In the genomic region with DNA sequence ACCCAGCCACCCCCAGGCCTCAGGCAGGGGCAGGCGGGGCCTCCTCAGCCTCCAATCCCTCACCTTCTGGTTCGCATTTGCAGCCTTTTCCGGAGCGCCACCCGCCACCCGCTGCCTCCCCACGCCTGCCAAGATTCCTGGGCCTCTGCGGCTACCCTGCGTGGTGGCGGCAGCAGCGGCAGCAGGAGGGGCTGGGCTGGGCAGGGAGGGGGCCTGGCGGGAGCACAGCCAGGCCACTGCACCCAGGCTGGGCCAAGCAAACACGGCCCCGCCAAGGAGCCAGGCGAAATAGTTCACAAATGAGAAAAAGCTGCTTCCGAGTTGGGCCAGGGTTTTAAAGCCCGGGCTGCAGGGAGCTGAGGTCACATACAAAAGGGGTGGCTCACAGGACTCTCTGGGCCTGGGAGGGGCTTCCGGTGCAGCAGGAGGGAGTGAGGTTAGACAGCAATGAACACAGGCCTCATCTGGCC, we compare ENCODE assay signal across 1 cellular context.
TF ChIP-seq lines count a peak whose summit lies in the region.

No MANE protein-coding gene starts in this region.

TF ChIP-seq in HepG2, 621 proteins besides CTCF, POLR2A, EP300 and RAD21 (continued from another document and continues in another):
- TF ChIP-seq MBNL3 (CRISPR knock-in tag; conservative IDR thresholded peaks at IDR 0.05) (no peak), NFE2L1 (CRISPR knock-in tag; IDR thresholded peaks at IDR 0.05; ENCODE audit: borderline replicate concordance) (no peak), ZNF724P (CRISPR knock-in tag; IDR thresholded peaks at IDR 0.05; ENCODE audit: borderline replicate concordance) (0 out of 2 replicates have a peak, but pooled peaks have one; percentile 30), ZNF260 (CRISPR knock-in tag; IDR thresholded peaks at IDR 0.05; ENCODE audit: borderline replicate concordance, low read depth) (no peak), ZFX (CRISPR knock-in tag; IDR thresholded peaks at IDR 0.05; ENCODE audit: low read depth) (peak; percentile 83), ZNF792 (CRISPR knock-in tag; IDR thresholded peaks at IDR 0.05) (no peak), TGIF2 (CRISPR knock-in tag; IDR thresholded peaks at IDR 0.05) (no peak), SOX5 (CRISPR knock-in tag; IDR thresholded peaks at IDR 0.05; ENCODE audit: borderline replicate concordance) (no peak), ZFP90 (CRISPR knock-in tag; IDR thresholded peaks at IDR 0.05; ENCODE audit: borderline replicate concordance) (no peak), NR1H2 (CRISPR knock-in tag; IDR thresholded peaks at IDR 0.05; ENCODE audit: borderline replicate concordance, low read depth) (no peak), ZNF34 (CRISPR knock-in tag; IDR thresholded peaks at IDR 0.05; ENCODE audit: borderline replicate concordance) (no peak), SP4 (CRISPR knock-in tag; IDR thresholded peaks at IDR 0.05) (no peak), HIVEP1 (CRISPR knock-in tag; IDR thresholded peaks at IDR 0.05) (0 out of 2 replicates have a peak, but pooled peaks have one; percentile 43), ZNF432 (CRISPR knock-in tag; IDR thresholded peaks at IDR 0.05; ENCODE audit: borderline replicate concordance) (no peak), NFIB (CRISPR knock-in tag; IDR thresholded peaks at IDR 0.05; ENCODE audit: borderline replicate concordance) (no peak), SRSF1 (optimal IDR thresholded peaks at IDR 0.05; ENCODE audit: low read depth, low read length) (no peak), SALL1 (CRISPR knock-in tag; IDR thresholded peaks at IDR 0.05) (no peak), MTA3 (CRISPR knock-in tag; IDR thresholded peaks at IDR 0.05) (no peak), SNRNP70 (IDR thresholded peaks at IDR 0.05; ENCODE audit: low read depth, low read length) (no peak), ZC3H4 (CRISPR knock-in tag; IDR thresholded peaks at IDR 0.05; ENCODE audit: borderline replicate concordance) (no peak), MLLT10 (CRISPR knock-in tag; IDR thresholded peaks at IDR 0.05) (no peak), ONECUT2 (CRISPR knock-in tag; IDR thresholded peaks at IDR 0.05) (no peak), ARHGAP35 (CRISPR knock-in tag; IDR thresholded peaks at IDR 0.05; ENCODE audit: borderline replicate concordance) (no peak), ARID2 (CRISPR knock-in tag; IDR thresholded peaks at IDR 0.05; ENCODE audit: borderline replicate concordance) (no peak), SOX13 (IDR thresholded peaks at IDR 0.05) (no peak), SOX13 (CRISPR knock-in tag; conservative IDR thresholded peaks at IDR 0.05 in 1 of 2, IDR thresholded peaks at IDR 0.05 in 1 of 2) (no peak), SMAD1 (CRISPR knock-in tag; IDR thresholded peaks at IDR 0.05; ENCODE audit: borderline replicate concordance, low read depth) (no peak), ZNF839 (CRISPR knock-in tag; IDR thresholded peaks at IDR 0.05; ENCODE audit: borderline replicate concordance) (no peak), ZNF776 (CRISPR knock-in tag; IDR thresholded peaks at IDR 0.05) (no peak), NBN (conservative IDR thresholded peaks at IDR 0.05) (no peak), HDAC6 (IDR thresholded peaks at IDR 0.05; ENCODE audit: low read depth, low read length) (no peak), JUNB (CRISPR knock-in tag; IDR thresholded peaks at IDR 0.05; ENCODE audit: borderline replicate concordance) (no peak), SPEN (CRISPR knock-in tag; IDR thresholded peaks at IDR 0.05; ENCODE audit: low read depth) (peak; percentile 35; the same call in 1 of the 2 replicates), HMG20A (CRISPR knock-in tag; IDR thresholded peaks at IDR 0.05; ENCODE audit: borderline replicate concordance) (no peak), ZNF138 (CRISPR knock-in tag; IDR thresholded peaks at IDR 0.05; ENCODE audit: low read depth) (no peak), ZNF543 (CRISPR knock-in tag; IDR thresholded peaks at IDR 0.05) (peak; percentile 85; the same call in 1 of the 2 replicates), PHF20 (CRISPR knock-in tag; IDR thresholded peaks at IDR 0.05) (no peak), MYNN (CRISPR knock-in tag; IDR thresholded peaks at IDR 0.05; ENCODE audit: low read depth) (no peak), AGO1 (IDR thresholded peaks at IDR 0.05; ENCODE audit: low read depth, low read length, poor library complexity, severe bottlenecking) (peak; percentile 46), ZNF350 (CRISPR knock-in tag; IDR thresholded peaks at IDR 0.05; ENCODE audit: borderline replicate concordance, low read depth) (no peak), ZNF768 (CRISPR knock-in tag; IDR thresholded peaks at IDR 0.05) (peak; percentile 43; the same call in 1 of the 2 replicates), ZFP82 (CRISPR knock-in tag; IDR thresholded peaks at IDR 0.05; ENCODE audit: borderline replicate concordance) (no peak), ZNF232 (CRISPR knock-in tag; IDR thresholded peaks at IDR 0.05; ENCODE audit: borderline replicate concordance) (no peak)
- TF ChIP-seq, protein P1, sequence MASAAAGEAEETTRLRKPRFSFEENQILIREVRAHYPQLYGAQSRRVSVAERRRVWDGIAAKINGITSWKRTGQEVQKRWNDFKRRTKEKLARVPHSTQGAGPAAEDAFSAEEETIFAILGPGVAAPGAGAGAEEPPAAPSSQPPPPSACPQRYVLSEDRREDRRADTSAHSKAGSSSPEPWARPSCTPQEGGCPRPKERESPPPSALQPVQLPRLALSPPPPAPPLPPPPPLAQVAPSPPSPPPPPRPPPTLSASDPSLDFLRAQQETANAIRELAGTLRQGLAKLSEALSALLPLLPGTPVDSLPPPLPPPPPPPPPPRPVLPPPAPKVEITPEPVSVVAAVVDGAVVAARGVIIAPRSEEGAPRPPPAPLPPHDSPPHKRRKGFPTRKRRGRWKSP (CRISPR knock-in tag; IDR thresholded peaks at IDR 0.05) = no peak
- TF ChIP-seq, protein P2, sequence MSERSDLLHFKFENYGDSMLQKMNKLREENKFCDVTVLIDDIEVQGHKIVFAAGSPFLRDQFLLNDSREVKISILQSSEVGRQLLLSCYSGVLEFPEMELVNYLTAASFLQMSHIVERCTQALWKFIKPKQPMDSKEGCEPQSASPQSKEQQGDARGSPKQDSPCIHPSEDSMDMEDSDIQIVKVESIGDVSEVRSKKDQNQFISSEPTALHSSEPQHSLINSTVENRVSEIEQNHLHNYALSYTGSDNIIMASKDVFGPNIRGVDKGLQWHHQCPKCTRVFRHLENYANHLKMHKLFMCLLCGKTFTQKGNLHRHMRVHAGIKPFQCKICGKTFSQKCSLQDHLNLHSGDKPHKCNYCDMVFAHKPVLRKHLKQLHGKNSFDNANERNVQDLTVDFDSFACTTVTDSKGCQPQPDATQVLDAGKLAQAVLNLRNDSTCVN (CRISPR knock-in tag; IDR thresholded peaks at IDR 0.05; ENCODE audit: borderline replicate concordance) = no peak
- TF ChIP-seq, protein P3, sequence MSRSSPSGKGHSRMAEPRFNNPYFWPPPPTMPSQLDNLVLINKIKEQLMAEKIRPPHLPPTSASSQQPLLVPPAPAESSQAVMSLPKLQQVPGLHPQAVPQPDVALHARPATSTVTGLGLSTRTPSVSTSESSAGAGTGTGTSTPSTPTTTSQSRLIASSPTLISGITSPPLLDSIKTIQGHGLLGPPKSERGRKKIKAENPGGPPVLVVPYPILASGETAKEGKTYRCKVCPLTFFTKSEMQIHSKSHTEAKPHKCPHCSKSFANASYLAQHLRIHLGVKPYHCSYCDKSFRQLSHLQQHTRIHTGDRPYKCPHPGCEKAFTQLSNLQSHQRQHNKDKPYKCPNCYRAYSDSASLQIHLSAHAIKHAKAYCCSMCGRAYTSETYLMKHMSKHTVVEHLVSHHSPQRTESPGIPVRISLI (CRISPR knock-in tag; IDR thresholded peaks at IDR 0.05; ENCODE audit: borderline replicate concordance) = no peak
- TF ChIP-seq, protein P4, sequence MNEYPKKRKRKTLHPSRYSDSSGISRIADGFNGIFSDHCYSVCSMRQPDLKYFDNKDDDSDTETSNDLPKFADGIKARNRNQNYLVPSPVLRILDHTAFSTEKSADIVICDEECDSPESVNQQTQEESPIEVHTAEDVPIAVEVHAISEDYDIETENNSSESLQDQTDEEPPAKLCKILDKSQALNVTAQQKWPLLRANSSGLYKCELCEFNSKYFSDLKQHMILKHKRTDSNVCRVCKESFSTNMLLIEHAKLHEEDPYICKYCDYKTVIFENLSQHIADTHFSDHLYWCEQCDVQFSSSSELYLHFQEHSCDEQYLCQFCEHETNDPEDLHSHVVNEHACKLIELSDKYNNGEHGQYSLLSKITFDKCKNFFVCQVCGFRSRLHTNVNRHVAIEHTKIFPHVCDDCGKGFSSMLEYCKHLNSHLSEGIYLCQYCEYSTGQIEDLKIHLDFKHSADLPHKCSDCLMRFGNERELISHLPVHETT (CRISPR knock-in tag; conservative IDR thresholded peaks at IDR 0.05) = no peak
- TF ChIP-seq, protein P5, sequence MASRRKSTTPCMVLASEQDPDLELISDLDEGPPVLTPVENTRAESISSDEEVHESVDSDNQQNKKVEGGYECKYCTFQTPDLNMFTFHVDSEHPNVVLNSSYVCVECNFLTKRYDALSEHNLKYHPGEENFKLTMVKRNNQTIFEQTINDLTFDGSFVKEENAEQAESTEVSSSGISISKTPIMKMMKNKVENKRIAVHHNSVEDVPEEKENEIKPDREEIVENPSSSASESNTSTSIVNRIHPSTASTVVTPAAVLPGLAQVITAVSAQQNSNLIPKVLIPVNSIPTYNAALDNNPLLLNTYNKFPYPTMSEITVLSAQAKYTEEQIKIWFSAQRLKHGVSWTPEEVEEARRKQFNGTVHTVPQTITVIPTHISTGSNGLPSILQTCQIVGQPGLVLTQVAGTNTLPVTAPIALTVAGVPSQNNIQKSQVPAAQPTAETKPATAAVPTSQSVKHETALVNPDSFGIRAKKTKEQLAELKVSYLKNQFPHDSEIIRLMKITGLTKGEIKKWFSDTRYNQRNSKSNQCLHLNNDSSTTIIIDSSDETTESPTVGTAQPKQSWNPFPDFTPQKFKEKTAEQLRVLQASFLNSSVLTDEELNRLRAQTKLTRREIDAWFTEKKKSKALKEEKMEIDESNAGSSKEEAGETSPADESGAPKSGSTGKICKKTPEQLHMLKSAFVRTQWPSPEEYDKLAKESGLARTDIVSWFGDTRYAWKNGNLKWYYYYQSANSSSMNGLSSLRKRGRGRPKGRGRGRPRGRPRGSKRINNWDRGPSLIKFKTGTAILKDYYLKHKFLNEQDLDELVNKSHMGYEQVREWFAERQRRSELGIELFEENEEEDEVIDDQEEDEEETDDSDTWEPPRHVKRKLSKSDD (CRISPR knock-in tag; IDR thresholded peaks at IDR 0.05; ENCODE audit: low read depth) = no peak
- TF ChIP-seq, protein P6, sequence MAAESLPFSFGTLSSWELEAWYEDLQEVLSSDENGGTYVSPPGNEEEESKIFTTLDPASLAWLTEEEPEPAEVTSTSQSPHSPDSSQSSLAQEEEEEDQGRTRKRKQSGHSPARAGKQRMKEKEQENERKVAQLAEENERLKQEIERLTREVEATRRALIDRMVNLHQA (CRISPR knock-in tag; IDR thresholded peaks at IDR 0.05) = no peak
- TF ChIP-seq, protein P7, sequence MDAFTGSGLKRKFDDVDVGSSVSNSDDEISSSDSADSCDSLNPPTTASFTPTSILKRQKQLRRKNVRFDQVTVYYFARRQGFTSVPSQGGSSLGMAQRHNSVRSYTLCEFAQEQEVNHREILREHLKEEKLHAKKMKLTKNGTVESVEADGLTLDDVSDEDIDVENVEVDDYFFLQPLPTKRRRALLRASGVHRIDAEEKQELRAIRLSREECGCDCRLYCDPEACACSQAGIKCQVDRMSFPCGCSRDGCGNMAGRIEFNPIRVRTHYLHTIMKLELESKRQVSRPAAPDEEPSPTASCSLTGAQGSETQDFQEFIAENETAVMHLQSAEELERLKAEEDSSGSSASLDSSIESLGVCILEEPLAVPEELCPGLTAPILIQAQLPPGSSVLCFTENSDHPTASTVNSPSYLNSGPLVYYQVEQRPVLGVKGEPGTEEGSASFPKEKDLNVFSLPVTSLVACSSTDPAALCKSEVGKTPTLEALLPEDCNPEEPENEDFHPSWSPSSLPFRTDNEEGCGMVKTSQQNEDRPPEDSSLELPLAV (CRISPR knock-in tag; conservative IDR thresholded peaks at IDR 0.05; ENCODE audit: low read depth) = no peak
- TF ChIP-seq, protein P8, sequence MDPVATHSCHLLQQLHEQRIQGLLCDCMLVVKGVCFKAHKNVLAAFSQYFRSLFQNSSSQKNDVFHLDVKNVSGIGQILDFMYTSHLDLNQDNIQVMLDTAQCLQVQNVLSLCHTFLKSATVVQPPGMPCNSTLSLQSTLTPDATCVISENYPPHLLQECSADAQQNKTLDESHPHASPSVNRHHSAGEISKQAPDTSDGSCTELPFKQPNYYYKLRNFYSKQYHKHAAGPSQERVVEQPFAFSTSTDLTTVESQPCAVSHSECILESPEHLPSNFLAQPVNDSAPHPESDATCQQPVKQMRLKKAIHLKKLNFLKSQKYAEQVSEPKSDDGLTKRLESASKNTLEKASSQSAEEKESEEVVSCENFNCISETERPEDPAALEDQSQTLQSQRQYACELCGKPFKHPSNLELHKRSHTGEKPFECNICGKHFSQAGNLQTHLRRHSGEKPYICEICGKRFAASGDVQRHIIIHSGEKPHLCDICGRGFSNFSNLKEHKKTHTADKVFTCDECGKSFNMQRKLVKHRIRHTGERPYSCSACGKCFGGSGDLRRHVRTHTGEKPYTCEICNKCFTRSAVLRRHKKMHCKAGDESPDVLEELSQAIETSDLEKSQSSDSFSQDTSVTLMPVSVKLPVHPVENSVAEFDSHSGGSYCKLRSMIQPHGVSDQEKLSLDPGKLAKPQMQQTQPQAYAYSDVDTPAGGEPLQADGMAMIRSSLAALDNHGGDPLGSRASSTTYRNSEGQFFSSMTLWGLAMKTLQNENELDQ (CRISPR knock-in tag; IDR thresholded peaks at IDR 0.05; ENCODE audit: borderline replicate concordance) = no peak
- TF ChIP-seq, protein P9, sequence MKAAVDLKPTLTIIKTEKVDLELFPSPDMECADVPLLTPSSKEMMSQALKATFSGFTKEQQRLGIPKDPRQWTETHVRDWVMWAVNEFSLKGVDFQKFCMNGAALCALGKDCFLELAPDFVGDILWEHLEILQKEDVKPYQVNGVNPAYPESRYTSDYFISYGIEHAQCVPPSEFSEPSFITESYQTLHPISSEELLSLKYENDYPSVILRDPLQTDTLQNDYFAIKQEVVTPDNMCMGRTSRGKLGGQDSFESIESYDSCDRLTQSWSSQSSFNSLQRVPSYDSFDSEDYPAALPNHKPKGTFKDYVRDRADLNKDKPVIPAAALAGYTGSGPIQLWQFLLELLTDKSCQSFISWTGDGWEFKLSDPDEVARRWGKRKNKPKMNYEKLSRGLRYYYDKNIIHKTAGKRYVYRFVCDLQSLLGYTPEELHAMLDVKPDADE (CRISPR knock-in tag; IDR thresholded peaks at IDR 0.05) = no peak
- TF ChIP-seq, protein P10, sequence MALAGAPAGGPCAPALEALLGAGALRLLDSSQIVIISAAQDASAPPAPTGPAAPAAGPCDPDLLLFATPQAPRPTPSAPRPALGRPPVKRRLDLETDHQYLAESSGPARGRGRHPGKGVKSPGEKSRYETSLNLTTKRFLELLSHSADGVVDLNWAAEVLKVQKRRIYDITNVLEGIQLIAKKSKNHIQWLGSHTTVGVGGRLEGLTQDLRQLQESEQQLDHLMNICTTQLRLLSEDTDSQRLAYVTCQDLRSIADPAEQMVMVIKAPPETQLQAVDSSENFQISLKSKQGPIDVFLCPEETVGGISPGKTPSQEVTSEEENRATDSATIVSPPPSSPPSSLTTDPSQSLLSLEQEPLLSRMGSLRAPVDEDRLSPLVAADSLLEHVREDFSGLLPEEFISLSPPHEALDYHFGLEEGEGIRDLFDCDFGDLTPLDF (CRISPR knock-in tag; IDR thresholded peaks at IDR 0.05) = no peak
- TF ChIP-seq, protein P11, sequence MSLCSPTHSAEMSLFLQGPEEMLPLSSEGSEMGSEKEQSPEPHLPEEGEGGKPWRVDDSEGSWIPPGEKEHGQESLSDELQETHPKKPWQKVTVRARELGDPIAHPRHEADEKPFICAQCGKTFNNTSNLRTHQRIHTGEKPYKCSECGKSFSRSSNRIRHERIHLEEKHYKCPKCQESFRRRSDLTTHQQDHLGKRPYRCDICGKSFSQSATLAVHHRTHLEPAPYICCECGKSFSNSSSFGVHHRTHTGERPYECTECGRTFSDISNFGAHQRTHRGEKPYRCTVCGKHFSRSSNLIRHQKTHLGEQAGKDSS (CRISPR knock-in tag; IDR thresholded peaks at IDR 0.05; ENCODE audit: borderline replicate concordance, low read depth) = no peak
